19 cellular contexts compared by ENCODE assay signal in genomic region chrX:109831326-109831985, GRCh38.
A peak's percentile ranks its signal among the peaks of the same experiment; 100 is the strongest.
DNase-seq lines count a peak whose midpoint lies in the region; ATAC-seq, FAIRE-seq and TF ChIP-seq lines count a peak whose summit lies in the region.
"Had no signal": no experiment of that assay in that cellular context is flagged by ENCODE, and none has a peak within 500 bp of the region (broad histone marks: within the 10 kb centered on the region; RNA-seq: fewer than 3 reads in every experiment).

No MANE protein-coding gene starts in this region.

- 39 to 41% methylated on average over 6 of the region's 6 CpGs for WGBS in body of pancreas, 2 donors
- WGBS in adrenal gland, 4 donors, result 61 to 72% (median 66%) methylated on average over 6 of the region's 6 CpGs

- no peak overlapping the region for H3K4me3 ChIP-seq in body of pancreas
- no peak overlapping the region for H3K4me3 ChIP-seq in adrenal gland
- H3K4me3 ChIP-seq: gastroesophageal sphincter, neural progenitor cell had no signal

- TF ChIP-seq POLR2A in GM12892 (IDR thresholded peaks at IDR 0.05; ENCODE audit: low read depth, low read length) (no peak), body of pancreas (IDR thresholded peaks at IDR 0.05) (no peak), adrenal gland (IDR thresholded peaks at IDR 0.05) (no peak)

- ATAC-seq in GM19372 (IDR thresholded peaks at IDR 0.05; ENCODE audit: low read depth, unreplicated experiment) (peak; percentile 40), HG02798 (IDR thresholded peaks at IDR 0.05; ENCODE audit: poor library complexity, unreplicated experiment) (peak; percentile 47), body of pancreas (no peak), GM21723 (IDR thresholded peaks at IDR 0.05; ENCODE audit: unreplicated experiment) (no peak), HG03442 (IDR thresholded peaks at IDR 0.05; ENCODE audit: unreplicated experiment) (no peak), left ventricle myocardium superior (no peak)
- ATAC-seq: gastroesophageal sphincter had no signal

- FAIRE-seq in GM12892 (lab: Jason Lieb, UNC), result peak; percentile 48
- FAIRE-seq: TTC549 had no signal

- H3K36me3 ChIP-seq in body of pancreas (replicated peaks in 1 of 2; ENCODE audit: insufficient read depth in 1 of 2, low read depth in 2 of 2), result no peaks in the 10 kb centered on the region
- H3K36me3 ChIP-seq in adrenal gland (replicated peaks in 1 of 2), result no peaks in the 10 kb centered on the region
- H3K36me3 ChIP-seq: gastroesophageal sphincter, neural progenitor cell had no signal

- H3K27ac ChIP-seq in body of pancreas, result peak overlapping the region in 3 of 4 donors; percentile 29 to 60 (median 44)
- peak overlapping the region in 1 of 5 donors; percentile 10 for H3K27ac ChIP-seq in adrenal gland
- H3K27ac ChIP-seq: gastroesophageal sphincter, neural progenitor cell had no signal

- peaks cover 9% of the 10 kb centered on the region for H3K4me1 ChIP-seq in body of pancreas
- peaks cover 0 to 6% of the 10 kb centered on the region in 2 donors for H3K4me1 ChIP-seq in adrenal gland (replicated peaks in 1 of 2)
- H3K4me1 ChIP-seq: gastroesophageal sphincter, neural progenitor cell had no signal

- intact Hi-C loops in body of pancreas (cut with DNase I) (no loop called here), adrenal gland (cut with DNase I) (no loop called here), left ventricle myocardium superior (cut with micrococcal nuclease) (no loop called here)

- TF ChIP-seq CTCF in body of pancreas (IDR thresholded peaks at IDR 0.05) (no peak), adrenal gland (IDR thresholded peaks at IDR 0.05) (no peak)

- H3K27me3 ChIP-seq in body of pancreas (no peaks in the 10 kb centered on the region), adrenal gland (peaks cover 3% of the 10 kb centered on the region)
- H3K27me3 ChIP-seq: gastroesophageal sphincter, neural progenitor cell had no signal

- H3K9me3 ChIP-seq in body of pancreas (no peaks in the 10 kb centered on the region), adrenal gland (replicated peaks in 1 of 3) (no peaks in the 10 kb centered on the region)
- H3K9me3 ChIP-seq: gastroesophageal sphincter had no signal

- DNase-seq in GM12892 (ENCODE audit: insufficient read length), result no peak
- DNase-seq in body of pancreas, result no peak
- no peak for DNase-seq in adrenal gland
- DNase-seq in left ventricle myocardium superior, result no peak
- DNase-seq: activated CD4-positive, alpha-beta T cell treated with anti-CD3 and anti-CD28 coated beads for 48 hours; activated gamma-delta T cell treated with Interleukin-2 at 50 U/mL for 16 hours; amniotic stem cell; caudate nucleus; H7; left cardiac atrium; NCI-H2029 treated with DMSO at 0.1 percent for 48 hours; NCI-H510A treated with DMSO at 0.1 percent for 48 hours had no signal

Comparison
In these comparisons a context has a peak if more than half of its experiments do, and no peak if none do; other contexts are left out.
1. ATAC-seq: peak in GM19372 (single experiment) and HG02798 (single experiment); none in body of pancreas (single experiment), GM21723 (single experiment), HG03442 (single experiment) and left ventricle myocardium superior (single experiment).